ENCODE assay signal across 30 cellular contexts in the genomic region with DNA sequence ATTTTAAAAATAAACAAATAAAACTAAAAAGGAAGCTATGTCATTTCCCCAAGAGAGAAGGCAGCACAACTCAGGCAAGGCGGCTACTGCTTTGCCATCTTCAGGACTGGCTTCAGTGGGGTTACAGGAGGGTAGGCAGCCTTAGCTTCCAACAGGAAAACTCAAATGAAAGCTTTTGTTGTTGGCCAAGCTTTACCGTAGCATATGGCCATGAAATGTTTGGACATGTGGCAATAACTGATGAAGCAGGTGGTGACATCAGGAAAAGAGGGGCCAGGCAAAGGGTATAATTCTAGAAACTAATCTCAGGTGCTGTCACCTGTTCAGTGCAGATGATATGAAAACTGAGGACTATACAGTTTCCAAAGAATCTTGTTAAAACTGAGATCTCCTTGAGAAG. TPM values are rescaled to one million over a fixed set of nuclear protein-coding genes. Genes with fewer than 3 reads are reported as not detected.
"Had no signal": no experiment of that assay in that cellular context is flagged by ENCODE, and none has a peak within 500 bp of the region (broad histone marks: within the 10 kb centered on the region; RNA-seq: fewer than 3 reads in every experiment).

No MANE protein-coding gene starts in this region.

- H3K9me3 ChIP-seq: gastroesophageal sphincter, neutrophil, right lobe of liver, transverse colon had no signal

- H3K27me3 ChIP-seq: cardiac muscle cell, gastroesophageal sphincter, neutrophil, right lobe of liver, transverse colon had no signal

- DNase-seq: activated CD4-positive, alpha-beta T cell treated with anti-CD3 and anti-CD28 coated beads for 48 hours; activated CD4-positive, alpha-beta T cell treated with anti-CD3 and anti-CD28 coated beads, Interleukin-2, amount 50 U/mL, for 48 hours; activated CD8-positive, alpha-beta memory T cell treated with anti-CD3 and anti-CD28 coated beads for 24 hours; activated effector memory CD4-positive, alpha-beta T cell treated with Interleukin-2 at 50 U/mL for 16 hours; activated naive CD4-positive, alpha-beta T cell treated with Interleukin-2 at 50 U/mL for 16 hours; anterior cingulate cortex; head of caudate nucleus; hippocampal formation; left cardiac atrium; left ventricle myocardium superior; right lobe of liver; stimulated activated CD4-positive, alpha-beta T cell treated with anti-CD3 and anti-CD28 coated beads, Interleukin-2, amount 100 ng/mL, for 48 hours; stimulated activated naive CD4-positive, alpha-beta T cell treated with Interleukin-2 at 50 U/mL for 16 hours; transverse colon had no signal

- ATAC-seq: activated CD4-positive, CD25-positive, alpha-beta regulatory T cell treated with anti-CD3 and anti-CD28 coated beads, Interleukin-2, amount 50 U/mL, for 24 hours; gastroesophageal sphincter; left cardiac atrium; left ventricle myocardium superior; right lobe of liver had no signal

- H3K27ac ChIP-seq: cardiac muscle cell, gastroesophageal sphincter, neutrophil, right lobe of liver, transverse colon, VCaP had no signal

- H3K4me1 ChIP-seq: gastroesophageal sphincter, transverse colon had no signal

- H3K4me3 ChIP-seq: cardiac muscle cell, gastroesophageal sphincter, right lobe of liver, transverse colon had no signal

RNA-seq across cellular contexts. Expression of a gene that starts 22.8 kb away (rescaled TPM):
- total RNA-seq: cardiac muscle cell, endothelial cell of umbilical vein, fibroblast of lung, fibroblast of villous mesenchyme, gastroesophageal sphincter, left cardiac atrium, left ventricle myocardium superior, lung microvascular endothelial cell, mucosa of gallbladder, osteocyte, posterior vena cava, renal cortical epithelial cell, right lobe of liver, skeletal muscle tissue, temporal lobe, transverse colon, urinary bladder had no signal
